Comparison of ENCODE assay signal across 20 cellular contexts in genomic region chr12:79881351-79881750, GRCh38. TPM values are rescaled to one million over a fixed set of nuclear protein-coding genes. Genes with fewer than 3 reads are reported as not detected.
DNase-seq lines count a peak whose midpoint lies in the region; ATAC-seq, FAIRE-seq and TF ChIP-seq lines count a peak whose summit lies in the region.
"Had no signal": no experiment of that assay in that cellular context is flagged by ENCODE, and none has a peak within 500 bp of the region (broad histone marks: within the 10 kb centered on the region; RNA-seq: fewer than 3 reads in every experiment).

No MANE protein-coding gene starts in this region.

- H3K4me1 Mint-ChIP-seq in activated T-cell treated with anti-CD3 and anti-CD28 coated beads, Interleukin-2, amount 50 U/mL, for 72 hours (ENCODE audit: low read depth): peaks cover 72% of the 10 kb centered on the region
- peaks cover 43 to 75% of the 10 kb centered on the region in 2 donors for H3K4me1 Mint-ChIP-seq in effector memory CD8-positive, alpha-beta T cell (ENCODE audit: low read depth in 2 of 2)

- H3K36me3 ChIP-seq in neutrophil: no peaks in the 10 kb centered on the region
- no peaks in the 10 kb centered on the region for H3K36me3 ChIP-seq in right atrium auricular region

- TF ChIP-seq POLR2A in H54 (IDR thresholded peaks at IDR 0.05; ENCODE audit: low read depth, low read length): no peak

- no peak overlapping the region for H3K4me3 Mint-ChIP-seq in activated T-cell treated with anti-CD3 and anti-CD28 coated beads, Interleukin-2, amount 50 U/mL, for 72 hours
- peak overlapping the region in 1 of 2 donors; percentile 24 for H3K4me3 Mint-ChIP-seq in effector memory CD8-positive, alpha-beta T cell

- no peaks in the 10 kb centered on the region for H3K9me3 ChIP-seq in neutrophil
- no peaks in the 10 kb centered on the region for H3K9me3 ChIP-seq in right atrium auricular region

- H3K4me1 ChIP-seq in neutrophil (ENCODE audit: control insufficient read depth in 1 of 2, insufficient read depth in 1 of 2, low read depth in 1 of 2, low read length in 1 of 2): peaks cover 24 to 59% of the 10 kb centered on the region in 2 experiments
- H3K4me1 ChIP-seq in right atrium auricular region: peaks cover 0 to 40% of the 10 kb centered on the region in 2 donors

- DNase-seq in activated T-cell treated with anti-CD3 and anti-CD28 coated beads, Interleukin-2, amount 50 U/mL, for 72 hours: no peak
- DNase-seq in activated T-cell treated with anti-CD3 and anti-CD28 coated beads, Interleukin-2, amount 50 U/mL, for 48 hours: no peak
- DNase-seq in H54 (ENCODE audit: insufficient read length, low spot score): no peak
- DNase-seq in effector memory CD8-positive, alpha-beta T cell: no peak
- no peak for DNase-seq in right atrium auricular region (ENCODE audit: low spot score)
- DNase-seq: DMS79 treated with DMSO at 0.1 percent for 48 hours, HCEC 1CT, KBM-7, NCI-H1092, NCI-H2107, NCI-H345, NCI-H526 treated with DMSO at 0.1 percent for 48 hours, OCI-M1, RPMI8226 had no signal

- H3K9me3 Mint-ChIP-seq in activated T-cell treated with anti-CD3 and anti-CD28 coated beads, Interleukin-2, amount 50 U/mL, for 72 hours: no peaks in the 10 kb centered on the region
- H3K9me3 Mint-ChIP-seq in effector memory CD8-positive, alpha-beta T cell: no peaks in the 10 kb centered on the region

- peaks cover 0 to 5% of the 10 kb centered on the region in 2 donors for H3K36me3 Mint-ChIP-seq in activated T-cell treated with anti-CD3 and anti-CD28 coated beads, Interleukin-2, amount 50 U/mL, for 72 hours (ENCODE audit: insufficient read depth in 2 of 2)
- H3K36me3 Mint-ChIP-seq in effector memory CD8-positive, alpha-beta T cell (ENCODE audit: insufficient read depth): peaks cover 21% of the 10 kb centered on the region

- FAIRE-seq in H54 (lab: Jason Lieb, UNC): peak; percentile 62
- FAIRE-seq: G401.6, GM12891 had no signal

- TF ChIP-seq CTCF in neutrophil (IDR thresholded peaks at IDR 0.05): no peak
- TF ChIP-seq CTCF in right atrium auricular region (IDR thresholded peaks at IDR 0.05): no peak

- H3K27me3 ChIP-seq in neutrophil (no peaks in the 10 kb centered on the region), right atrium auricular region (no peaks in the 10 kb centered on the region)

- H3K27ac ChIP-seq in neutrophil (peak overlapping the region; percentile 69), right atrium auricular region (no peak overlapping the region)
- H3K27ac ChIP-seq: HL-60 had no signal

- H3K4me3 ChIP-seq in neutrophil (ENCODE audit: low read depth in 1 of 2, low read length in 1 of 2) (no peak overlapping the region), right atrium auricular region (no peak overlapping the region)

- no peaks in the 10 kb centered on the region for H3K27me3 Mint-ChIP-seq in activated T-cell treated with anti-CD3 and anti-CD28 coated beads, Interleukin-2, amount 50 U/mL, for 72 hours (ENCODE audit: low read depth)
- no peaks in the 10 kb centered on the region for H3K27me3 Mint-ChIP-seq in effector memory CD8-positive, alpha-beta T cell

- ATAC-seq in activated T-cell treated with anti-CD3 and anti-CD28 coated beads, Interleukin-2, amount 50 U/mL, for 72 hours (replicated peaks in 1 of 2): no peak
- ATAC-seq in effector memory CD8-positive, alpha-beta T cell (replicated peaks): peak; percentile 22
- ATAC-seq in HG03039 (IDR thresholded peaks at IDR 0.05; ENCODE audit: unreplicated experiment): no peak
- no peak for ATAC-seq in HG03139 (IDR thresholded peaks at IDR 0.05; ENCODE audit: unreplicated experiment)

- peak overlapping the region; percentile 57 for H3K27ac Mint-ChIP-seq in activated T-cell treated with anti-CD3 and anti-CD28 coated beads, Interleukin-2, amount 50 U/mL, for 72 hours
- peak overlapping the region in 1 of 2 donors; percentile 80 for H3K27ac Mint-ChIP-seq in effector memory CD8-positive, alpha-beta T cell

RNA-seq across cellular contexts. Expression of gene PPP1R12A, which starts 53.5 kb away (rescaled TPM):
- total RNA-seq in activated T-cell treated with anti-CD3 and anti-CD28 coated beads, Interleukin-2, amount 50 U/mL, for 72 hours: 10 to 100 TPM; 66.6 to 67.5 TPM
- total RNA-seq in right atrium auricular region: 10 to 100 TPM; 64.3 to 70.7 TPM
